ENCODE assay signal across 22 cellular contexts in genomic region chr9:128374221-128374675, GRCh38.
"Had no signal": no experiment of that assay in that cellular context is flagged by ENCODE, and none has a peak within 500 bp of the region (broad histone marks: within the 10 kb centered on the region; RNA-seq: fewer than 3 reads in every experiment).

No MANE protein-coding gene starts in this region.

- H3K4me3 ChIP-seq: adrenal gland, body of pancreas, heart left ventricle, mucosa of descending colon, ovary, tibial nerve, vagina had no signal

- H3K27me3 ChIP-seq: adrenal gland, body of pancreas, heart left ventricle, ovary, tibial nerve, vagina had no signal

- H3K9me3 Mint-ChIP-seq: activated B cell treated with CpG ODN at 0.5 μM for 24 hours; activated naive CD4-positive, alpha-beta T cell treated with anti-CD3 and anti-CD28 coated beads, Interleukin-2, amount 50 U/mL, for 24 hours; stimulated activated effector memory CD8-positive, alpha-beta T cell treated with anti-CD3 and anti-CD28 coated beads, Interleukin-12 subunit alpha, Interleukin-12 subunit beta, amount 100 ng/mL, for 72 hours; T-helper 2 cell treated with Interferon-gamma antibody and Interleukin-4, amounts not matched to agents 5 μg/mL and 100 μg/mL, for 36 hours had no signal

- H3K27me3 Mint-ChIP-seq: activated B cell treated with CpG ODN at 0.5 μM for 24 hours; activated naive CD4-positive, alpha-beta T cell treated with anti-CD3 and anti-CD28 coated beads, Interleukin-2, amount 50 U/mL, for 24 hours; naive thymus-derived CD4-positive, alpha-beta T cell had no signal

- H3K36me3 ChIP-seq: ovary had no signal

- H3K9me3 ChIP-seq: adrenal gland, body of pancreas, heart left ventricle, mucosa of descending colon, ovary, tibial nerve, vagina had no signal

- DNase-seq: activated B cell treated with CpG ODN at 0.5 μM for 24 hours; activated CD4-positive, alpha-beta T cell treated with anti-CD3 and anti-CD28 coated beads for 48 hours; activated CD8-positive, alpha-beta memory T cell treated with anti-CD3 and anti-CD28 coated beads, Interleukin-2, amount 50 U/mL, for 4 hours; activated CD8-positive, alpha-beta T cell treated with anti-CD3 and anti-CD28 coated beads, Interleukin-2, amount 10 ng/mL, durations not matched to agents 7 days and 5 days; activated effector memory CD4-positive, alpha-beta T cell treated with anti-CD3 and anti-CD28 coated beads, Interleukin-2, amount 50 U/mL, for 16 hours; activated T-cell treated with anti-CD3 and anti-CD28 coated beads, Interleukin-2, amount 50 U/mL, for 48 hours; adrenal gland; body of pancreas; central memory CD4-positive, alpha-beta T cell; effector memory CD4-positive, alpha-beta T cell; foreskin melanocyte; heart left ventricle; mucosa of descending colon; naive thymus-derived CD4-positive, alpha-beta T cell; ovary; retina; stimulated activated CD4-positive, alpha-beta T cell treated with anti-CD3 and anti-CD28 coated beads, Interleukin-12 subunit alpha, Interleukin-12 subunit beta, amount 100 ng/mL, for 4 hours had no signal

- H3K27ac ChIP-seq: body of pancreas, heart left ventricle, ovary, tibial nerve, vagina had no signal

- H3K4me3 Mint-ChIP-seq: activated B cell treated with CpG ODN at 0.5 μM for 24 hours; activated CD8-positive, alpha-beta T cell treated with anti-CD3 and anti-CD28 coated beads, Interleukin-2, amount 10 ng/mL, durations not matched to agents 7 days and 5 days had no signal

- H3K27ac Mint-ChIP-seq: activated B cell treated with CpG ODN at 0.5 μM for 24 hours; activated CD8-positive, alpha-beta T cell treated with anti-CD3 and anti-CD28 coated beads, Interleukin-2, amount 10 ng/mL, durations not matched to agents 7 days and 5 days had no signal
